1 cellular context compared by ENCODE assay signal in genomic region chr14:65419593-65420252, GRCh38.
TF ChIP-seq lines count a peak whose summit lies in the region.

No MANE protein-coding gene starts in this region.

TF ChIP-seq in HepG2, 621 proteins besides CTCF, POLR2A, EP300 and RAD21:
- TF ChIP-seq MAFK (conservative IDR thresholded peaks at IDR 0.05 in 1 of 2, IDR thresholded peaks at IDR 0.05 in 1 of 2; ENCODE audit: low read length in 2 of 2), result peak; percentile 41 to 51; a peak in 3 of 4 replicates
- no peak for TF ChIP-seq ZNF484 (CRISPR knock-in tag; IDR thresholded peaks at IDR 0.05; ENCODE audit: borderline replicate concordance, low read depth)
- peak; percentile 20; the same call in 1 of the 2 replicates for TF ChIP-seq MAFF (IDR thresholded peaks at IDR 0.05; ENCODE audit: low read depth, low read length)
